Comparison of ENCODE assay signal across 19 cellular contexts in the genomic region with DNA sequence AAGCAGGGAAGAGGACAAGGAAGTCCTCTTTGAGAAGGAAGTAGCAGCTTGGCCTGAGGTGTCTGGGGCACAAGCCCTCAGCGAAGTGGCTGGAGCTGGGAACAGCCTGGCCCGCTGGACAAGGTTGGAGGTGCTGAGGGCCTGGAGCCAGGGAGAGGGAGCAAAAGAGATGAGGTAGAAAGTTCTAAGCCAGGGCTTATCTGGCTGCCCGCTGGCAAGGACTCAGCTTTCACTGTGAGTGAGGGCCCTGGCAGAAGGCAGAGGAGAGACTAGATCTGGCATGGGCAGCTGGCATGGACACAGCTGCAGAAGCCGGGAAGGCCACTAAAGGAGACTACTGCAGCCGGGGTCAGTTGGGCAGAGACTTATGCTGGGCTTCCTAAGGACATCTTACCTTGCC. TPM values are rescaled to one million over a fixed set of nuclear protein-coding genes. Genes with fewer than 3 reads are reported as not detected.
A peak's percentile ranks its signal among the peaks of the same experiment; 100 is the strongest.
DNase-seq lines count a peak whose midpoint lies in the region; ATAC-seq and TF ChIP-seq lines count a peak whose summit lies in the region.
"Had no signal": no experiment of that assay in that cellular context is flagged by ENCODE, and none has a peak within 500 bp of the region (broad histone marks: within the 10 kb centered on the region; RNA-seq: fewer than 3 reads in every experiment).

No MANE protein-coding gene starts in this region.

- H3K4me3 ChIP-seq in mucosa of descending colon (no peak overlapping the region), thyroid gland (replicated peaks in 1 of 3) (no peak overlapping the region)
- H3K4me3 ChIP-seq: ascending aorta, GM12878 had no signal

- intact Hi-C loops in mucosa of descending colon (cut with DNase I, micrococcal nuclease) (no loop called here), thyroid gland (cut with DNase I) (no loop called here)

- H3K4me1 ChIP-seq in mucosa of descending colon (ENCODE audit: low read depth) (peaks cover 3% of the 10 kb centered on the region), thyroid gland (peaks cover 0 to 16% of the 10 kb centered on the region in 2 donors)
- H3K4me1 ChIP-seq: ascending aorta had no signal

- DNase-seq in activated naive CD8-positive, alpha-beta T cell treated with anti-CD3 and anti-CD28 coated beads, Interleukin-2, amount 10 ng/mL, durations not matched to agents 7 days and 5 days: no peak
- no peak for DNase-seq in activated naive CD8-positive, alpha-beta T cell treated with anti-CD3 and anti-CD28 coated beads, Interleukin-2, amount 50 U/mL, for 24 hours
- DNase-seq in glutamatergic neuron: peak; percentile 4
- DNase-seq in mucosa of descending colon: peak in 2 of 3 donors; percentile 12 to 21
- DNase-seq in thyroid gland: peak; percentile 45 to 67
- no peak for DNase-seq in T1000 (lab: John Stamatoyannopoulos, UW)
- no peak for DNase-seq in erythroblast (lab: John Stamatoyannopoulos, UW)
- DNase-seq: activated CD4-positive, alpha-beta T cell treated with anti-CD3 and anti-CD28 coated beads, Interleukin-2, amount 10 ng/mL, durations not matched to agents 24 days and 14 days; activated T-cell treated with anti-CD3 and anti-CD28 coated beads, Interleukin-2, amount 50 U/mL, for 48 hours; cortex of kidney; H7; midbrain; NCI-H1105; stimulated activated CD4-positive, alpha-beta T cell treated with anti-CD3 and anti-CD28 coated beads, Interleukin-15, amount 100 ng/mL, for 24 hours had no signal

- H3K9me3 ChIP-seq in mucosa of descending colon: no peaks in the 10 kb centered on the region
- no peaks in the 10 kb centered on the region for H3K9me3 ChIP-seq in thyroid gland
- H3K9me3 ChIP-seq: ascending aorta had no signal

- peaks cover 1% of the 10 kb centered on the region for H3K4me1 Mint-ChIP-seq in activated naive CD8-positive, alpha-beta T cell treated with anti-CD3 and anti-CD28 coated beads, Interleukin-2, amount 10 ng/mL, durations not matched to agents 7 days and 5 days
- H3K4me1 Mint-ChIP-seq in activated naive CD8-positive, alpha-beta T cell treated with anti-CD3 and anti-CD28 coated beads, Interleukin-2, amount 50 U/mL, for 24 hours: peaks cover 9% of the 10 kb centered on the region
- H3K4me1 Mint-ChIP-seq in glutamatergic neuron (ENCODE audit: low read depth, unreplicated experiment): peaks cover 2% of the 10 kb centered on the region
- H3K4me1 Mint-ChIP-seq: activated CD4-positive, alpha-beta T cell treated with anti-CD3 and anti-CD28 coated beads, Interleukin-2, amount 10 ng/mL, durations not matched to agents 24 days and 14 days had no signal

- H3K36me3 ChIP-seq in mucosa of descending colon (ENCODE audit: low read depth) (no peaks in the 10 kb centered on the region), thyroid gland (no peaks in the 10 kb centered on the region)
- H3K36me3 ChIP-seq: ascending aorta had no signal

- no peak for ATAC-seq in activated naive CD8-positive, alpha-beta T cell treated with anti-CD3 and anti-CD28 coated beads, Interleukin-2, amount 10 ng/mL, durations not matched to agents 7 days and 5 days (ENCODE audit: low read depth)
- ATAC-seq in activated naive CD8-positive, alpha-beta T cell treated with anti-CD3 and anti-CD28 coated beads, Interleukin-2, amount 50 U/mL, for 24 hours: no peak
- ATAC-seq in mucosa of descending colon (no peak), GM21390 (IDR thresholded peaks at IDR 0.05; ENCODE audit: unreplicated experiment) (no peak)
- ATAC-seq: GM12878 had no signal

- no peak overlapping the region for H3K4me3 Mint-ChIP-seq in activated naive CD8-positive, alpha-beta T cell treated with anti-CD3 and anti-CD28 coated beads, Interleukin-2, amount 10 ng/mL, durations not matched to agents 7 days and 5 days
- H3K4me3 Mint-ChIP-seq in activated naive CD8-positive, alpha-beta T cell treated with anti-CD3 and anti-CD28 coated beads, Interleukin-2, amount 50 U/mL, for 24 hours: no peak overlapping the region
- H3K4me3 Mint-ChIP-seq in glutamatergic neuron (ENCODE audit: unreplicated experiment): peak overlapping the region; percentile 7
- H3K4me3 Mint-ChIP-seq: activated CD4-positive, alpha-beta T cell treated with anti-CD3 and anti-CD28 coated beads, Interleukin-2, amount 10 ng/mL, durations not matched to agents 24 days and 14 days had no signal

- no peaks in the 10 kb centered on the region for H3K27me3 Mint-ChIP-seq in activated naive CD8-positive, alpha-beta T cell treated with anti-CD3 and anti-CD28 coated beads, Interleukin-2, amount 10 ng/mL, durations not matched to agents 7 days and 5 days
- H3K27me3 Mint-ChIP-seq in activated naive CD8-positive, alpha-beta T cell treated with anti-CD3 and anti-CD28 coated beads, Interleukin-2, amount 50 U/mL, for 24 hours: no peaks in the 10 kb centered on the region
- H3K27me3 Mint-ChIP-seq in glutamatergic neuron (ENCODE audit: unreplicated experiment): peaks cover 26% of the 10 kb centered on the region
- H3K27me3 Mint-ChIP-seq: activated CD4-positive, alpha-beta T cell treated with anti-CD3 and anti-CD28 coated beads, Interleukin-2, amount 10 ng/mL, durations not matched to agents 24 days and 14 days; progenitor cell of endocrine pancreas had no signal

- no peak for TF ChIP-seq POLR2A in thyroid gland (IDR thresholded peaks at IDR 0.05)
- TF ChIP-seq POLR2A in erythroblast (IDR thresholded peaks at IDR 0.05; ENCODE audit: low read length): no peak

- TF ChIP-seq CTCF in glutamatergic neuron (IDR thresholded peaks at IDR 0.05; ENCODE audit: partially characterized antibody, unreplicated experiment) (no peak), mucosa of descending colon (IDR thresholded peaks at IDR 0.05) (no peak), thyroid gland (IDR thresholded peaks at IDR 0.05) (no peak)

- 67 to 77% methylated on average over 5 of the region's 5 CpGs for WGBS in thyroid gland, 2 donors

- H3K27ac Mint-ChIP-seq in activated naive CD8-positive, alpha-beta T cell treated with anti-CD3 and anti-CD28 coated beads, Interleukin-2, amount 10 ng/mL, durations not matched to agents 7 days and 5 days: peak overlapping the region; percentile 17
- H3K27ac Mint-ChIP-seq in activated naive CD8-positive, alpha-beta T cell treated with anti-CD3 and anti-CD28 coated beads, Interleukin-2, amount 50 U/mL, for 24 hours: no peak overlapping the region
- H3K27ac Mint-ChIP-seq in glutamatergic neuron (ENCODE audit: unreplicated experiment): no peak overlapping the region
- H3K27ac Mint-ChIP-seq: activated CD4-positive, alpha-beta T cell treated with anti-CD3 and anti-CD28 coated beads, Interleukin-2, amount 10 ng/mL, durations not matched to agents 24 days and 14 days; progenitor cell of endocrine pancreas had no signal

- no peak overlapping the region for H3K27ac ChIP-seq in thyroid gland
- H3K27ac ChIP-seq: ascending aorta, epithelial cell of prostate had no signal

- POLR2A ChIA-PET in activated naive CD8-positive, alpha-beta T cell treated with anti-CD3 and anti-CD28 coated beads, Interleukin-2, amount 10 ng/mL, durations not matched to agents 7 days and 5 days (lab: Charles Lee): no interaction called here

- H3K27me3 ChIP-seq in thyroid gland: no peaks in the 10 kb centered on the region
- H3K27me3 ChIP-seq: ascending aorta had no signal

- H3K36me3 Mint-ChIP-seq in activated naive CD8-positive, alpha-beta T cell treated with anti-CD3 and anti-CD28 coated beads, Interleukin-2, amount 10 ng/mL, durations not matched to agents 7 days and 5 days: no peaks in the 10 kb centered on the region
- H3K36me3 Mint-ChIP-seq in activated naive CD8-positive, alpha-beta T cell treated with anti-CD3 and anti-CD28 coated beads, Interleukin-2, amount 50 U/mL, for 24 hours (ENCODE audit: low read depth): no peaks in the 10 kb centered on the region
- peaks cover 22% of the 10 kb centered on the region for H3K36me3 Mint-ChIP-seq in glutamatergic neuron (ENCODE audit: unreplicated experiment)

- no peaks in the 10 kb centered on the region for H3K9me3 Mint-ChIP-seq in activated naive CD8-positive, alpha-beta T cell treated with anti-CD3 and anti-CD28 coated beads, Interleukin-2, amount 10 ng/mL, durations not matched to agents 7 days and 5 days
- no peaks in the 10 kb centered on the region for H3K9me3 Mint-ChIP-seq in activated naive CD8-positive, alpha-beta T cell treated with anti-CD3 and anti-CD28 coated beads, Interleukin-2, amount 50 U/mL, for 24 hours
- peaks cover 28% of the 10 kb centered on the region for H3K9me3 Mint-ChIP-seq in glutamatergic neuron (ENCODE audit: unreplicated experiment)
- H3K9me3 Mint-ChIP-seq: activated CD4-positive, alpha-beta T cell treated with anti-CD3 and anti-CD28 coated beads, Interleukin-2, amount 10 ng/mL, durations not matched to agents 24 days and 14 days had no signal

RNA-seq across cellular contexts. Expression of a gene that starts 21.8 kb away (rescaled TPM):
- 10 to 100 TPM; 74.5 to 83.1 TPM for total RNA-seq in activated naive CD8-positive, alpha-beta T cell treated with anti-CD3 and anti-CD28 coated beads, Interleukin-2, amount 10 ng/mL, durations not matched to agents 7 days and 5 days
- total RNA-seq in glutamatergic neuron (ENCODE audit: unreplicated experiment) (82.4 TPM), mucosa of descending colon (10 to 100 TPM; 31.1 to 47.4 (median 34.9) TPM), thyroid gland (100 to 1,000 TPM in 3 of 4 donors, 10 to 100 TPM in 1; 87.0 to 156 (median 124) TPM)

Comparison
In these comparisons a context has a peak if more than half of its experiments do, and no peak if none do; other contexts are left out.
1. DNase-seq: peak in glutamatergic neuron (single experiment), mucosa of descending colon (2 of 3) and thyroid gland (2 of 2); none in activated naive CD8-positive, alpha-beta T cell treated with anti-CD3 and anti-CD28 coated beads, Interleukin-2, amount 10 ng/mL, durations not matched to agents 7 days and 5 days (single experiment), activated naive CD8-positive, alpha-beta T cell treated with anti-CD3 and anti-CD28 coated beads, Interleukin-2, amount 50 U/mL, for 24 hours (single experiment), T1000 (single experiment) and erythroblast (0 of 2).